In the genomic region with DNA sequence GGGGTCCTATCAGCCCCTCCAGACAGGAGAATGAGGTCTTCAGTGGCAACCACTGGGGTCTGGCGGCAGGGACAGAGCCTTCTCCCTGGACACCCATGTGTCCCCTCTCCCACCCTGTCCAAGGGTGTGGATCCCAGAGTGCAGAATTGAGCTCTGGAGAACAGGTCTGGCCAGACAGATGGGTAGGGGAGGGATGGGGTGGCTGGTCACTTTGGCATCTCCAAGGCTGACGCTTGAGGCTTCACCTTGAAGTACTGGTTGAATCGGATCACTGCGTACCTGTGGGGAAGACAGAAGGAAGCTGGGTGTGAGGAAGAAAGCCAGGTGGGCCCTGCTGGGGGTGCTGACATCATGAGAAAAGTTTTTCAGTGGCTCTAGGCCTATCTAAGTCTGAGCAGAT, we compare ENCODE assay signal across 1 cellular context.
TF ChIP-seq lines count a peak whose summit lies in the region.

No MANE protein-coding gene starts in this region.

TF ChIP-seq in HCT116, 20 proteins besides CTCF, POLR2A, EP300 and RAD21 (continued from another document):
- TF ChIP-seq, protein P1, sequence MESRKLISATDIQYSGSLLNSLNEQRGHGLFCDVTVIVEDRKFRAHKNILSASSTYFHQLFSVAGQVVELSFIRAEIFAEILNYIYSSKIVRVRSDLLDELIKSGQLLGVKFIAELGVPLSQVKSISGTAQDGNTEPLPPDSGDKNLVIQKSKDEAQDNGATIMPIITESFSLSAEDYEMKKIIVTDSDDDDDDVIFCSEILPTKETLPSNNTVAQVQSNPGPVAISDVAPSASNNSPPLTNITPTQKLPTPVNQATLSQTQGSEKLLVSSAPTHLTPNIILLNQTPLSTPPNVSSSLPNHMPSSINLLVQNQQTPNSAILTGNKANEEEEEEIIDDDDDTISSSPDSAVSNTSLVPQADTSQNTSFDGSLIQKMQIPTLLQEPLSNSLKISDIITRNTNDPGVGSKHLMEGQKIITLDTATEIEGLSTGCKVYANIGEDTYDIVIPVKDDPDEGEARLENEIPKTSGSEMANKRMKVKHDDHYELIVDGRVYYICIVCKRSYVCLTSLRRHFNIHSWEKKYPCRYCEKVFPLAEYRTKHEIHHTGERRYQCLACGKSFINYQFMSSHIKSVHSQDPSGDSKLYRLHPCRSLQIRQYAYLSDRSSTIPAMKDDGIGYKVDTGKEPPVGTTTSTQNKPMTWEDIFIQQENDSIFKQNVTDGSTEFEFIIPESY (IDR thresholded peaks at IDR 0.05; ENCODE audit: extremely low read depth, insufficient replicate concordance, low read length): no peak
- no peak for TF ChIP-seq JUND (IDR thresholded peaks at IDR 0.05)
- TF ChIP-seq EZH2phosphoT487 (IDR thresholded peaks at IDR 0.05; ENCODE audit: borderline replicate concordance): no peak
- TF ChIP-seq, protein P2, sequence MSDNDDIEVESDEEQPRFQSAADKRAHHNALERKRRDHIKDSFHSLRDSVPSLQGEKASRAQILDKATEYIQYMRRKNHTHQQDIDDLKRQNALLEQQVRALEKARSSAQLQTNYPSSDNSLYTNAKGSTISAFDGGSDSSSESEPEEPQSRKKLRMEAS (IDR thresholded peaks at IDR 0.05): no peak
- TF ChIP-seq SRF (IDR thresholded peaks at IDR 0.05; ENCODE audit: low read depth): no peak
- TF ChIP-seq ZFX (IDR thresholded peaks at IDR 0.05): no peak
- no peak for TF ChIP-seq ZNF274 (IDR thresholded peaks at IDR 0.05; ENCODE audit: low read depth, low read length)
- no peak for TF ChIP-seq ELF1 (IDR thresholded peaks at IDR 0.05; ENCODE audit: borderline replicate concordance, low read depth)
- TF ChIP-seq EZH2 (IDR thresholded peaks at IDR 0.05): no peak
